ENCODE assay signal across 33 cellular contexts in genomic region chr20:63260521-63260920, GRCh38. TPM values are rescaled to one million over a fixed set of nuclear protein-coding genes. Genes with fewer than 3 reads are reported as not detected.
"Had no signal": no experiment of that assay in that cellular context is flagged by ENCODE, and none has a peak within 500 bp of the region (broad histone marks: within the 10 kb centered on the region; RNA-seq: fewer than 3 reads in every experiment).

No MANE protein-coding gene starts in this region.

- H3K9me3 ChIP-seq: esophagus squamous epithelium, heart right ventricle, left lung, lower lobe of right lung, ovary, sigmoid colon, vagina had no signal

- ATAC-seq: activated CD4-positive, CD25-positive, alpha-beta regulatory T cell treated with anti-CD3 and anti-CD28 coated beads, Interleukin-2, amount 50 U/mL, for 24 hours; left lung; lower lobe of right lung; natural killer cell; stimulated activated memory B cell treated with anti-CD40 and anti-IgM and Interleukin-4, amounts not matched to agents 10 μg/mL and 1 μg/mL and 100 μg/mL, for 72 hours; stimulated activated naive CD8-positive, alpha-beta T cell treated with anti-CD3 and anti-CD28 coated beads, Interleukin-15, amount 100 ng/mL, for 72 hours had no signal

- DNase-seq: activated CD4-positive, alpha-beta T cell treated with anti-CD3 and anti-CD28 coated beads for 48 hours; activated CD4-positive, alpha-beta T cell treated with anti-CD3 and anti-CD28 coated beads, Interleukin-2, amount 50 U/mL, for 48 hours; activated CD8-positive, alpha-beta memory T cell treated with anti-CD3 and anti-CD28 coated beads for 24 hours; activated effector memory CD4-positive, alpha-beta T cell treated with Interleukin-2 at 50 U/mL for 16 hours; activated naive CD4-positive, alpha-beta T cell treated with Interleukin-2 at 50 U/mL for 16 hours; dermis blood vessel endothelial cell; effector CD4-positive, alpha-beta T cell; esophagus squamous epithelium; foreskin melanocyte; heart right ventricle; left lung; lower lobe of right lung; mesenchymal stem cell; natural killer cell; ovary; sigmoid colon; small intestine; stimulated activated CD4-positive, alpha-beta T cell treated with anti-CD3 and anti-CD28 coated beads, Interleukin-1b, Interleukin-23, amount 100 ng/mL, for 48 hours; stimulated activated CD4-positive, alpha-beta T cell treated with anti-CD3 and anti-CD28 coated beads, Interleukin-4, amount 100 ng/mL, for 4 hours; stimulated activated CD8-positive, alpha-beta memory T cell treated with anti-CD3 and anti-CD28 coated beads, Interleukin-4, amount 100 ng/mL, for 48 hours; stimulated activated naive CD8-positive, alpha-beta T cell treated with anti-CD3 and anti-CD28 coated beads, Interleukin-15, amount 100 ng/mL, for 72 hours; T-helper 9 cell; WERI-Rb-1 had no signal

- H3K27me3 ChIP-seq: ovary, vagina had no signal

- H3K4me3 ChIP-seq: esophagus squamous epithelium, heart right ventricle, left lung, lower lobe of right lung, ovary, sigmoid colon, vagina had no signal

- H3K36me3 ChIP-seq: esophagus squamous epithelium, heart right ventricle, left lung, lower lobe of right lung, ovary, sigmoid colon, vagina, WERI-Rb-1 had no signal

- H3K9me3 Mint-ChIP-seq: natural killer cell; stimulated activated memory B cell treated with anti-CD40 and anti-IgM and Interleukin-4, amounts not matched to agents 10 μg/mL and 1 μg/mL and 100 μg/mL, for 72 hours; stimulated activated naive CD8-positive, alpha-beta T cell treated with anti-CD3 and anti-CD28 coated beads, Interleukin-15, amount 100 ng/mL, for 72 hours; T-helper 1 cell treated with Interleukin-12 subunit alpha and Interleukin-12 subunit beta and Interleukin-4 antibody, amounts not matched to agents 30 μg/mL and 1 μg/mL, for 36 hours; type B pancreatic cell had no signal

- H3K4me1 Mint-ChIP-seq: stimulated activated memory B cell treated with anti-CD40 and anti-IgM and Interleukin-4, amounts not matched to agents 10 μg/mL and 1 μg/mL and 100 μg/mL, for 72 hours had no signal

- H3K27ac Mint-ChIP-seq: activated naive CD8-positive, alpha-beta T cell; natural killer cell; progenitor cell of endocrine pancreas; stimulated activated memory B cell treated with anti-CD40 and anti-IgM and Interleukin-4, amounts not matched to agents 10 μg/mL and 1 μg/mL and 100 μg/mL, for 72 hours; stimulated activated naive CD8-positive, alpha-beta T cell treated with anti-CD3 and anti-CD28 coated beads, Interleukin-15, amount 100 ng/mL, for 72 hours; T-helper 1 cell treated with Interleukin-12 subunit alpha and Interleukin-12 subunit beta and Interleukin-4 antibody, amounts not matched to agents 30 μg/mL and 1 μg/mL, for 36 hours had no signal

- H3K36me3 Mint-ChIP-seq: activated naive CD8-positive, alpha-beta T cell; natural killer cell; stimulated activated memory B cell treated with anti-CD40 and anti-IgM and Interleukin-4, amounts not matched to agents 10 μg/mL and 1 μg/mL and 100 μg/mL, for 72 hours; type B pancreatic cell had no signal

- H3K4me1 ChIP-seq: heart right ventricle, left lung, lower lobe of right lung, sigmoid colon had no signal

- H3K4me3 Mint-ChIP-seq: activated naive CD8-positive, alpha-beta T cell; natural killer cell; stimulated activated memory B cell treated with anti-CD40 and anti-IgM and Interleukin-4, amounts not matched to agents 10 μg/mL and 1 μg/mL and 100 μg/mL, for 72 hours; stimulated activated naive CD8-positive, alpha-beta T cell treated with anti-CD3 and anti-CD28 coated beads, Interleukin-15, amount 100 ng/mL, for 72 hours; T-helper 1 cell treated with Interleukin-12 subunit alpha and Interleukin-12 subunit beta and Interleukin-4 antibody, amounts not matched to agents 30 μg/mL and 1 μg/mL, for 36 hours; type B pancreatic cell had no signal

- H3K27ac ChIP-seq: epithelial cell of prostate, esophagus squamous epithelium, heart right ventricle, left lung, lower lobe of right lung, ovary, sigmoid colon, WERI-Rb-1 had no signal

RNA-seq across cellular contexts. Expression of gene NKAIN4, which starts 6.3 kb away (rescaled TPM):
- total RNA-seq: dermis blood vessel endothelial cell, esophagus squamous epithelium, heart right ventricle, lower lobe of right lung, natural killer cell, vagina had no signal
- polyA plus RNA-seq: ovary had no signal

RNA-seq across cellular contexts. Expression of gene BIRC7, which starts 24.8 kb away (rescaled TPM):
- total RNA-seq: dermis blood vessel endothelial cell, natural killer cell, progenitor cell of endocrine pancreas had no signal
- polyA plus RNA-seq: adipose tissue, heart right ventricle, ovary had no signal

RNA-seq across cellular contexts. Expression of gene COL20A1, which starts 32.5 kb away (rescaled TPM):
- total RNA-seq: dermis blood vessel endothelial cell, esophagus squamous epithelium, glomerular endothelial cell, left lung, lower lobe of right lung, sigmoid colon, vagina had no signal
- polyA plus RNA-seq: adipose tissue, heart right ventricle had no signal
